8 cellular contexts compared by ENCODE assay signal in genomic region chr16:57479422-57480126, GRCh38. TPM values are rescaled to one million over a fixed set of nuclear protein-coding genes. Genes with fewer than 3 reads are reported as not detected.
DNase-seq lines count a peak whose midpoint lies in the region; ATAC-seq and TF ChIP-seq lines count a peak whose summit lies in the region.

No MANE protein-coding gene starts in this region.

- H3K4me1 ChIP-seq in endodermal cell (ENCODE audit: control insufficient read depth, insufficient read depth, low read length): peaks cover 6% of the 10 kb centered on the region

- no peaks in the 10 kb centered on the region for H3K27me3 ChIP-seq in BJ (ENCODE audit: control insufficient read depth, insufficient read depth, low read length)
- no peaks in the 10 kb centered on the region for H3K27me3 ChIP-seq in endodermal cell (ENCODE audit: control insufficient read depth, insufficient read depth, low read length, poor library complexity, severe bottlenecking)
- H3K27me3 ChIP-seq in CD4-positive, alpha-beta T cell (ENCODE audit: control insufficient read depth, insufficient read depth, low read length): no peaks in the 10 kb centered on the region

- H3K4me3 Mint-ChIP-seq in endodermal cell: peak overlapping the region; percentile 60
- H3K4me3 Mint-ChIP-seq in CD4-positive, alpha-beta T cell: no peak overlapping the region

- H3K9ac ChIP-seq in endodermal cell (ENCODE audit: extremely low read depth, low read length, poor library complexity, severe bottlenecking): no peak overlapping the region

- peak overlapping the region; percentile 45 for H3K4me3 ChIP-seq in BJ (ENCODE audit: low read depth, low read length)
- peak overlapping the region; percentile 77 for H3K4me3 ChIP-seq in endodermal cell (ENCODE audit: low read length)

- H3K36me3 ChIP-seq in BJ (ENCODE audit: control insufficient read depth, insufficient read depth, low read length) (peaks cover 4% of the 10 kb centered on the region), endodermal cell (ENCODE audit: control insufficient read depth, insufficient read depth, low read length) (peaks cover 1% of the 10 kb centered on the region)

- H3K27ac ChIP-seq in endodermal cell (ENCODE audit: low read depth, low read length): no peak overlapping the region
- H3K27ac ChIP-seq in CD4-positive, alpha-beta T cell (ENCODE audit: low read depth, low read length): no peak overlapping the region

- POLR2A ChIA-PET in BJ (lab: Charles Lee): no interaction called here
- POLR2A ChIA-PET in CD4-positive, alpha-beta T cell (lab: Charles Lee): no interaction called here

- no peak for TF ChIP-seq CTCF in BJ (IDR thresholded peaks at IDR 0.05; ENCODE audit: insufficient read depth, low read depth, low read length)
- no peak for TF ChIP-seq CTCF in endodermal cell (conservative IDR thresholded peaks at IDR 0.05)
- TF ChIP-seq CTCF in CD4-positive, alpha-beta T cell (IDR thresholded peaks at IDR 0.05): no peak

- peaks cover 2% of the 10 kb centered on the region for H3K36me3 Mint-ChIP-seq in endodermal cell (ENCODE audit: low read depth)
- peaks cover 6% of the 10 kb centered on the region for H3K36me3 Mint-ChIP-seq in CD4-positive, alpha-beta T cell (ENCODE audit: low read depth)

- H3K4me1 Mint-ChIP-seq in endodermal cell: peaks cover 22% of the 10 kb centered on the region
- peaks cover 17% of the 10 kb centered on the region for H3K4me1 Mint-ChIP-seq in CD4-positive, alpha-beta T cell (ENCODE audit: low read depth)

- intact Hi-C loops in CD4-positive, alpha-beta T cell (cut with DNase I, micrococcal nuclease): loop anchor here in 1 of 2 experiments (5.0 kb wide), 1 partner anchor 648 kb away; the partner anchor contains the start of gene CFAP20

- peaks cover 12% of the 10 kb centered on the region for H3K27me3 Mint-ChIP-seq in endodermal cell (ENCODE audit: insufficient read depth)
- H3K27me3 Mint-ChIP-seq in CD4-positive, alpha-beta T cell: no peaks in the 10 kb centered on the region

- WGBS in endodermal cell (ENCODE audit: insufficient coverage in 1 of 2, insufficient read length in 1 of 2), 2 experiments: 6 to 11% methylated on average over 6 to 24 of the region's 24 CpGs

- CTCF ChIA-PET in BJ (lab: Yijun Ruan, JAX): interaction anchor here (1.9 to 4.4 kb wide), 3 partner anchors 16 to 40 kb away, joined by 6 to 24 read pairs (median 15); partner anchors contain the start of gene POLR2C
- CTCF ChIA-PET in CD4-positive, alpha-beta T cell (lab: Charles Lee): no interaction called here

- DNase-seq in BJ (ENCODE audit: low read depth) (no peak), NCI-H1694 (lab: John Stamatoyannopoulos, UW) (peak; percentile 30), endodermal cell (peak; percentile 88), mesenteric fat pad (ENCODE audit: low spot score) (peak; percentile 87), GM19240 (ENCODE audit: insufficient read length, low spot score) (no peak)
- DNase-seq in CD4-positive, alpha-beta T cell: no peak
- no peak for DNase-seq in stimulated activated CD4-positive, alpha-beta T cell treated with anti-CD3 and anti-CD28 coated beads, Interleukin-4, amount 100 ng/mL, for 4 hours

- H3K27ac Mint-ChIP-seq in endodermal cell: no peak overlapping the region
- H3K27ac Mint-ChIP-seq in CD4-positive, alpha-beta T cell: no peak overlapping the region

- H3K9me3 ChIP-seq in endodermal cell (ENCODE audit: control insufficient read depth, low read length): no peaks in the 10 kb centered on the region
- H3K9me3 ChIP-seq in CD4-positive, alpha-beta T cell (ENCODE audit: control insufficient read depth, low read length): no peaks in the 10 kb centered on the region

- H3K9me3 Mint-ChIP-seq in endodermal cell: no peaks in the 10 kb centered on the region
- H3K9me3 Mint-ChIP-seq in CD4-positive, alpha-beta T cell: no peaks in the 10 kb centered on the region

- no peak for ATAC-seq in CD4-positive, alpha-beta T cell (ENCODE audit: poor library complexity)
- no peak for ATAC-seq in GM21576 (IDR thresholded peaks at IDR 0.05; ENCODE audit: unreplicated experiment)

RNA-seq across cellular contexts. Expression of gene DOK4, which starts 6.7 kb away (rescaled TPM):
- polyA plus RNA-seq in BJ (2011; rRNA removed): 28.3 and 40.0 TPM in 2 replicates
- polyA minus RNA-seq in BJ (2011; rRNA and poly(A)+ RNA removed): 14.7 and 35.3 TPM in 2 replicates
- total RNA-seq in endodermal cell: 10 to 100 TPM; 17.9 to 22.1 TPM
- polyA plus RNA-seq in endodermal cell (2013, experiment 1 of 2): 26.6 TPM
- polyA plus RNA-seq in endodermal cell (2013, experiment 2 of 2): 27.8 TPM
- total RNA-seq in mesenteric fat pad: 7.3 TPM
- total RNA-seq in CD4-positive, alpha-beta T cell: 1 to 10 TPM; 2.4 to 2.9 TPM

RNA-seq across cellular contexts. Expression of gene POLR2C, which starts 17.1 kb away (rescaled TPM):
- polyA plus RNA-seq in BJ (2011; rRNA removed): 127 and 176 TPM in 2 replicates
- polyA minus RNA-seq in BJ (2011; rRNA and poly(A)+ RNA removed): 104 and 160 TPM in 2 replicates
- total RNA-seq in endodermal cell (10 to 100 TPM; 72.0 to 88.3 TPM), mesenteric fat pad (42.9 TPM)
- polyA plus RNA-seq in endodermal cell (2013, experiment 1 of 2): 85.1 TPM
- 81.8 TPM for polyA plus RNA-seq in endodermal cell (2013, experiment 2 of 2)
- 100 to 1,000 TPM; 124 to 125 TPM for total RNA-seq in CD4-positive, alpha-beta T cell

RNA-seq across cellular contexts. Expression of gene COQ9, which starts 32.3 kb away (rescaled TPM):
- 62.7 and 69.5 TPM in 2 replicates for polyA plus RNA-seq in BJ (2011; rRNA removed)
- 23.5 and 38.4 TPM in 2 replicates for polyA minus RNA-seq in BJ (2011; rRNA and poly(A)+ RNA removed)
- total RNA-seq in endodermal cell (10 to 100 TPM; 34.5 to 38.2 TPM), mesenteric fat pad (39.2 TPM)
- 43.2 TPM for polyA plus RNA-seq in endodermal cell (2013, experiment 1 of 2)
- polyA plus RNA-seq in endodermal cell (2013, experiment 2 of 2): 38.7 TPM
- total RNA-seq in CD4-positive, alpha-beta T cell: 1 to 10 TPM; 7.0 to 7.6 TPM

RNA-seq across cellular contexts. Expression of gene CIAPIN1, which starts 32.4 kb away (rescaled TPM):
- 51.6 and 55.3 TPM in 2 replicates for polyA plus RNA-seq in BJ (2011; rRNA removed)
- 17.2 and 19.9 TPM in 2 replicates for polyA minus RNA-seq in BJ (2011; rRNA and poly(A)+ RNA removed)
- total RNA-seq in endodermal cell: 10 to 100 TPM; 77.5 to 87.1 TPM
- 74.2 TPM for polyA plus RNA-seq in endodermal cell (2013, experiment 1 of 2)
- 64.5 TPM for polyA plus RNA-seq in endodermal cell (2013, experiment 2 of 2)
- total RNA-seq in mesenteric fat pad: 53.6 TPM
- 10 to 100 TPM; 27.8 to 28.0 TPM for total RNA-seq in CD4-positive, alpha-beta T cell

RNA-seq across cellular contexts. Expression of gene CCDC102A, which starts 56.8 kb away (rescaled TPM):
- polyA plus RNA-seq in BJ (2011; rRNA removed): 8.2 and 13.6 TPM in 2 replicates
- 4.0 and 4.5 TPM in 2 replicates for polyA minus RNA-seq in BJ (2011; rRNA and poly(A)+ RNA removed)
- total RNA-seq in endodermal cell (1 to 10 TPM; 6.7 to 9.8 TPM), mesenteric fat pad (5.0 TPM)
- polyA plus RNA-seq in endodermal cell (2013, experiment 1 of 2): 5.0 TPM
- polyA plus RNA-seq in endodermal cell (2013, experiment 2 of 2): 5.5 TPM
- 1 to 10 TPM; 2.0 TPM for total RNA-seq in CD4-positive, alpha-beta T cell

Comparison
In these comparisons a context has a peak if more than half of its experiments do, and no peak if none do; other contexts are left out.
1. DNase-seq: peak in NCI-H1694 (single experiment), endodermal cell (single experiment) and mesenteric fat pad (single experiment); none in BJ (single experiment), CD4-positive, alpha-beta T cell (0 of 10), stimulated activated CD4-positive, alpha-beta T cell treated with anti-CD3 and anti-CD28 coated beads, Interleukin-4, amount 100 ng/mL, for 4 hours (0 of 2) and GM19240 (single experiment).